Comparison of ENCODE assay signal across 8 cellular contexts in genomic region chr17:50056217-50056960, GRCh38. TPM values are rescaled to one million over a fixed set of nuclear protein-coding genes. Genes with fewer than 3 reads are reported as not detected.
DNase-seq lines count a peak whose midpoint lies in the region; ATAC-seq and TF ChIP-seq lines count a peak whose summit lies in the region.

No MANE protein-coding gene starts in this region.

- H3K9me3 Mint-ChIP-seq in natural killer cell treated with Interleukin-12 subunit alpha and Interleukin-12 subunit beta and Interleukin-15 and Interleukin-18, amount 100 ng/mL, for 72 hours, result no peaks in the 10 kb centered on the region

- peaks cover 0 to 12% (median 0%) of the 10 kb centered on the region in 3 donors for H3K27me3 ChIP-seq in stomach

- H3K36me3 Mint-ChIP-seq in natural killer cell treated with Interleukin-12 subunit alpha and Interleukin-12 subunit beta and Interleukin-15 and Interleukin-18, amount 100 ng/mL, for 72 hours, result no peaks in the 10 kb centered on the region

- ATAC-seq in HG03045 (IDR thresholded peaks at IDR 0.05; ENCODE audit: unreplicated experiment) (peak; percentile 32), esophagus mucosa (peak; percentile 15), GM18858 (IDR thresholded peaks at IDR 0.05; ENCODE audit: unreplicated experiment) (no peak)
- ATAC-seq in natural killer cell treated with Interleukin-12 subunit alpha and Interleukin-12 subunit beta and Interleukin-15 and Interleukin-18, amount 100 ng/mL, for 72 hours, result peak; percentile 61 to 67

- peak overlapping the region; percentile 92 to 97 (median 96) for H3K27ac ChIP-seq in stomach

- intact Hi-C loops in stomach (cut with DNase I; ENCODE audit: low total_unique reads), result no loop called here

- no peak for TF ChIP-seq POLR2A in stomach (IDR thresholded peaks at IDR 0.05)

- peaks cover 11 to 14% of the 10 kb centered on the region in 2 donors for H3K27me3 Mint-ChIP-seq in natural killer cell treated with Interleukin-12 subunit alpha and Interleukin-12 subunit beta and Interleukin-15 and Interleukin-18, amount 100 ng/mL, for 72 hours

- H3K4me1 ChIP-seq in stomach, result peaks cover 82 to 98% (median 93%) of the 10 kb centered on the region in 4 donors

- no peak for TF ChIP-seq EP300 in stomach (IDR thresholded peaks at IDR 0.05)

- peak in 3 of 7 experiments; percentile 15 to 28 (median 27) for TF ChIP-seq CTCF in stomach (IDR thresholded peaks at IDR 0.05)

- H3K9me3 ChIP-seq in stomach, result no peaks in the 10 kb centered on the region

- peak overlapping the region; percentile 88 for H3K4me3 Mint-ChIP-seq in natural killer cell treated with Interleukin-12 subunit alpha and Interleukin-12 subunit beta and Interleukin-15 and Interleukin-18, amount 100 ng/mL, for 72 hours

- peak overlapping the region; percentile 76 to 86 (median 84) for H3K4me3 ChIP-seq in stomach

- peaks cover 22 to 30% of the 10 kb centered on the region in 2 donors for H3K4me1 Mint-ChIP-seq in natural killer cell treated with Interleukin-12 subunit alpha and Interleukin-12 subunit beta and Interleukin-15 and Interleukin-18, amount 100 ng/mL, for 72 hours (ENCODE audit: low read depth in 2 of 2)

- 0 to 4% (median 1%) methylated on average over 17 to 64 of the region's 64 CpGs for WGBS in stomach, 5 donors

- no peak overlapping the region for H3K27ac Mint-ChIP-seq in natural killer cell treated with Interleukin-12 subunit alpha and Interleukin-12 subunit beta and Interleukin-15 and Interleukin-18, amount 100 ng/mL, for 72 hours

- no peaks in the 10 kb centered on the region for H3K36me3 ChIP-seq in stomach

- DNase-seq in ELF-1 (ENCODE audit: low read depth, low spot score) (peak; percentile 79), NCI-H748 (lab: John Stamatoyannopoulos, UW; ENCODE audit: unreplicated experiment) (peak; percentile 86), activated T-cell treated with anti-CD3 and anti-CD28 coated beads for 24 hours (ENCODE audit: low read depth) (peak; percentile 50), stomach (peak; percentile 76)
- DNase-seq in natural killer cell treated with Interleukin-12 subunit alpha and Interleukin-12 subunit beta and Interleukin-15 and Interleukin-18, amount 100 ng/mL, for 72 hours (ENCODE audit: low spot score), result no peak

RNA-seq across cellular contexts. Expression of gene ITGA3, which starts 0.5 kb away (rescaled TPM):
- total RNA-seq in esophagus mucosa (83.1 TPM), stomach (100 to 1,000 TPM in 4 of 5 donors, 10 to 100 TPM in 1; 33.6 to 698 (median 193) TPM)
- total RNA-seq in natural killer cell treated with Interleukin-12 subunit alpha and Interleukin-12 subunit beta and Interleukin-15 and Interleukin-18, amount 100 ng/mL, for 72 hours, result 10 to 100 TPM; 13.7 to 13.9 TPM
- polyA plus RNA-seq in stomach, result 10 to 100 TPM in 2 of 3 donors, 1 to 10 TPM in 1; 6.9 to 37.5 (median 29.5) TPM

RNA-seq across cellular contexts. Expression of gene PDK2, which starts 38.8 kb away (rescaled TPM):
- total RNA-seq in esophagus mucosa (13.6 TPM), stomach (100 to 1,000 TPM in 1 of 5 donors, 10 to 100 TPM in 2, 1 to 10 TPM in 2; 4.6 to 255 (median 31.2) TPM)
- total RNA-seq in natural killer cell treated with Interleukin-12 subunit alpha and Interleukin-12 subunit beta and Interleukin-15 and Interleukin-18, amount 100 ng/mL, for 72 hours, result 10 to 100 TPM; 11.8 to 13.7 TPM
- polyA plus RNA-seq in stomach, result 10 to 100 TPM; 13.5 to 20.6 (median 20.1) TPM
